ENCODE assay signal across 18 cellular contexts in the genomic region with DNA sequence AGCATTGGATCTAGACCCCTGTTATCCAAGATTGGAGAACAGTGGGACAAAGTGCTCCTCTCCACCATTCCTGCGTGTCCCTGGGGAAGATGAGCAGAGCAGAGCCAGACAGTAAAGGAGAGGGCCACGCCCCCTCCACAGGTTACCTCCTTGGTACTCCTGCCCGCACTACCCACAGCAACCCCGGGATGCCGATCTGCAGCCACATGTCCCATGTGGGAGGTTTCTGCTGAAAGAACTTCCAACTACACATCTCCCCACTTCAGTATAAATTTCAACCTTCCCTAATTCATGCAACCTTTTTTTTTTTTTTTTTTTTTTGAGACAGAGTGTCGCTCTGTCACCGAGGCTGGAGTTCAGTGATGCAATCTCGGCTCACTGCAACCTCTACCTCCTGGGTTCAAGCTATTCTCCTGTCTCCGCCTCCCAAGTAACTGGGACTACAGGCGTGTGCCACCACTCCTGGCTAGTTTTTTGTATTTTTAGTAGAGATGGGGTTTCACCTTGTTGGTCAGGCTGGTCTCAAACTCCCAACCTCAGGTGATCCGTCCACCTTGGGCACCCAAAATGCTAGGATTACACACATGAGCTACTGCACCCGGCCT. TPM values are rescaled to one million over a fixed set of nuclear protein-coding genes. Genes with fewer than 3 reads are reported as not detected.
DNase-seq lines count a peak whose midpoint lies in the region; ATAC-seq and TF ChIP-seq lines count a peak whose summit lies in the region.
"Had no signal": no experiment of that assay in that cellular context is flagged by ENCODE, and none has a peak within 500 bp of the region (broad histone marks: within the 10 kb centered on the region; RNA-seq: fewer than 3 reads in every experiment).

No MANE protein-coding gene starts in this region.

- no peak for DNase-seq in stimulated activated naive CD8-positive, alpha-beta T cell treated with anti-CD3 and anti-CD28 coated beads, Interleukin-15, Interleukin-2, amounts not matched to agents 100 U/mL and 50 U/mL, for 24 hours
- DNase-seq in T-cell: peak in 3 of 34 experiments; percentile 32 to 33 (median 32)
- DNase-seq in chondrocyte (ENCODE audit: low spot score): peak; percentile 59
- DNase-seq in type B pancreatic cell (ENCODE audit: extremely low spot score, unreplicated experiment): no peak
- DNase-seq in erythroblast (lab: John Stamatoyannopoulos, UW): no peak
- DNase-seq in NCI-H82 (lab: John Stamatoyannopoulos, UW): no peak
- DNase-seq: AML-193; endodermal cell; foreskin melanocyte; kidney; NCI-H1930; NCI-H774; SHP77 treated with DMSO at 0.1 percent for 48 hours; stimulated activated CD4-positive, alpha-beta T cell treated with anti-CD3 and anti-CD28 coated beads, Interleukin-4, amount 100 ng/mL, for 24 hours had no signal

- peak overlapping the region; percentile 78 for H3K4me3 Mint-ChIP-seq in stimulated activated naive CD8-positive, alpha-beta T cell treated with anti-CD3 and anti-CD28 coated beads, Interleukin-15, Interleukin-2, amounts not matched to agents 100 ng/mL and 50 ng/mL, for 24 hours
- H3K4me3 Mint-ChIP-seq in T-cell (peak overlapping the region; percentile 87 to 89 (median 87)), chondrocyte (ENCODE audit: unreplicated experiment) (no peak overlapping the region), type B pancreatic cell (no peak overlapping the region)
- H3K4me3 Mint-ChIP-seq: endodermal cell had no signal

- CTCF ChIA-PET in T-cell (lab: Charles Lee): interaction anchor here in 1 of 2 donors (4.8 kb wide), 1 partner anchor 82 kb away, joined by 88 read pairs; no protein-coding TSS in a partner anchor

- TF ChIP-seq CTCF in chondrocyte (IDR thresholded peaks at IDR 0.05) (no peak), type B pancreatic cell (conservative IDR thresholded peaks at IDR 0.05) (no peak)

- ATAC-seq in stimulated activated naive CD8-positive, alpha-beta T cell treated with anti-CD3 and anti-CD28 coated beads, Interleukin-15, Interleukin-2, amounts not matched to agents 100 U/mL and 50 U/mL, for 24 hours: no peak
- ATAC-seq in T-cell (replicated peaks in 1 of 4): no peak
- ATAC-seq in GM21528 (IDR thresholded peaks at IDR 0.05; ENCODE audit: low FRiP score, unreplicated experiment): no peak

- peaks cover 5% of the 10 kb centered on the region for H3K27me3 Mint-ChIP-seq in stimulated activated naive CD8-positive, alpha-beta T cell treated with anti-CD3 and anti-CD28 coated beads, Interleukin-15, Interleukin-2, amounts not matched to agents 100 ng/mL and 50 ng/mL, for 24 hours
- H3K27me3 Mint-ChIP-seq in T-cell (no peaks in the 10 kb centered on the region), chondrocyte (ENCODE audit: low read depth) (peaks cover 30% of the 10 kb centered on the region), type B pancreatic cell (peaks cover 37% of the 10 kb centered on the region)

- H3K9me3 Mint-ChIP-seq in stimulated activated naive CD8-positive, alpha-beta T cell treated with anti-CD3 and anti-CD28 coated beads, Interleukin-15, Interleukin-2, amounts not matched to agents 100 ng/mL and 50 ng/mL, for 24 hours: no peaks in the 10 kb centered on the region
- H3K9me3 Mint-ChIP-seq in T-cell: no peaks in the 10 kb centered on the region
- H3K9me3 Mint-ChIP-seq in chondrocyte (ENCODE audit: low read depth): no peaks in the 10 kb centered on the region
- H3K9me3 Mint-ChIP-seq in type B pancreatic cell: no peaks in the 10 kb centered on the region
- H3K9me3 Mint-ChIP-seq: endodermal cell had no signal

- POLR2A ChIA-PET in T-cell (lab: Charles Lee): no interaction called here

- H3K36me3 Mint-ChIP-seq in stimulated activated naive CD8-positive, alpha-beta T cell treated with anti-CD3 and anti-CD28 coated beads, Interleukin-15, Interleukin-2, amounts not matched to agents 100 ng/mL and 50 ng/mL, for 24 hours (ENCODE audit: low read depth): no peaks in the 10 kb centered on the region
- no peaks in the 10 kb centered on the region for H3K36me3 Mint-ChIP-seq in T-cell
- no peaks in the 10 kb centered on the region for H3K36me3 Mint-ChIP-seq in chondrocyte (ENCODE audit: low read depth)
- H3K36me3 Mint-ChIP-seq in type B pancreatic cell: no peaks in the 10 kb centered on the region

- H3K27ac Mint-ChIP-seq in stimulated activated naive CD8-positive, alpha-beta T cell treated with anti-CD3 and anti-CD28 coated beads, Interleukin-15, Interleukin-2, amounts not matched to agents 100 ng/mL and 50 ng/mL, for 24 hours: peak overlapping the region; percentile 48
- peak overlapping the region; percentile 99 to 100 for H3K27ac Mint-ChIP-seq in T-cell
- no peak overlapping the region for H3K27ac Mint-ChIP-seq in chondrocyte (ENCODE audit: unreplicated experiment)
- peak overlapping the region; percentile 57 for H3K27ac Mint-ChIP-seq in type B pancreatic cell
- H3K27ac Mint-ChIP-seq: endodermal cell had no signal

- peaks cover 75% of the 10 kb centered on the region for H3K4me1 Mint-ChIP-seq in stimulated activated naive CD8-positive, alpha-beta T cell treated with anti-CD3 and anti-CD28 coated beads, Interleukin-15, Interleukin-2, amounts not matched to agents 100 ng/mL and 50 ng/mL, for 24 hours (ENCODE audit: low read depth)
- H3K4me1 Mint-ChIP-seq in T-cell (peaks cover 74 to 81% (median 80%) of the 10 kb centered on the region in 3 donors), chondrocyte (ENCODE audit: low read depth) (peaks cover 25% of the 10 kb centered on the region), type B pancreatic cell (ENCODE audit: unreplicated experiment) (peaks cover 11% of the 10 kb centered on the region)

- no peak for TF ChIP-seq POLR2A in erythroblast (IDR thresholded peaks at IDR 0.05; ENCODE audit: low read length)

RNA-seq across cellular contexts. Expression of gene RAB37, which starts 2.3 kb away (rescaled TPM):
- 10 to 100 TPM; 31.2 to 73.4 (median 40.7) TPM for total RNA-seq in T-cell
- total RNA-seq in chondrocyte: 0.15 TPM in 1 of 3 replicates, not detected in the others
- 3.4 and 4.2 TPM in 2 replicates for total RNA-seq in type B pancreatic cell (ENCODE audit: low replicate concordance)

RNA-seq across cellular contexts. Expression of gene NHERF1, which starts 9.1 kb away (rescaled TPM):
- total RNA-seq in T-cell: 100 to 1,000 TPM; 104 to 260 (median 223) TPM
- 98.7 to 108 TPM (median 98.7 TPM) in 3 replicates for total RNA-seq in chondrocyte
- 86.9 and 157 TPM in 2 replicates for total RNA-seq in type B pancreatic cell (ENCODE audit: low replicate concordance)

RNA-seq across cellular contexts. Expression of gene CD300LF, which starts 26.6 kb away (rescaled TPM):
- total RNA-seq in T-cell: under 1 TPM in 1 of 5 donors, not detected in 4; 0.25 TPM
- total RNA-seq in chondrocyte: not detected in 3 replicates
- 0.19 TPM in 1 of 2 replicates, not detected in the other for total RNA-seq in type B pancreatic cell (ENCODE audit: low replicate concordance)
- total RNA-seq: bronchial epithelial cell, endodermal cell, renal cortical epithelial cell had no signal

RNA-seq across cellular contexts. Expression of gene NAT9, which starts 36.8 kb away (rescaled TPM):
- 10 to 100 TPM; 37.2 to 74.4 (median 71.9) TPM for total RNA-seq in T-cell
- total RNA-seq in chondrocyte: 46.8 to 48.9 TPM (median 47.4 TPM) in 3 replicates
- 54.7 and 67.2 TPM in 2 replicates for total RNA-seq in type B pancreatic cell (ENCODE audit: low replicate concordance)

Comparison
In these comparisons a context has a peak if more than half of its experiments do, and no peak if none do; other contexts are left out.
1. H3K4me3 Mint-ChIP-seq: peak in stimulated activated naive CD8-positive, alpha-beta T cell treated with anti-CD3 and anti-CD28 coated beads, Interleukin-15, Interleukin-2, amounts not matched to agents 100 ng/mL and 50 ng/mL, for 24 hours (single experiment) and T-cell (3 of 3); none in chondrocyte (single experiment) and type B pancreatic cell (single experiment).